ENCODE assay signal across 13 cellular contexts in genomic region chr20:33859751-33860150, GRCh38. TPM values are rescaled to one million over a fixed set of nuclear protein-coding genes. Genes with fewer than 3 reads are reported as not detected.
A peak's percentile ranks its signal among the peaks of the same experiment; 100 is the strongest.
DNase-seq lines count a peak whose midpoint lies in the region; ATAC-seq and TF ChIP-seq lines count a peak whose summit lies in the region.
"Had no signal": no experiment of that assay in that cellular context is flagged by ENCODE, and none has a peak within 500 bp of the region (broad histone marks: within the 10 kb centered on the region; RNA-seq: fewer than 3 reads in every experiment).

No MANE protein-coding gene starts in this region.

- DNase-seq in Calu3 (no peak), memory B cell (ENCODE audit: low spot score in 2 of 2) (no peak), NCI-H2196 treated with DMSO at 0.1 percent for 48 hours (lab: John Stamatoyannopoulos, UW; ENCODE audit: unreplicated experiment) (no peak), posterior vena cava (ENCODE audit: low spot score) (no peak)
- no peak for DNase-seq in activated CD4-positive, alpha-beta memory T cell treated with anti-CD3 and anti-CD28 coated beads, Interleukin-2, amount 10 ng/mL, durations not matched to agents 7 days and 5 days
- DNase-seq: activated CD8-positive, alpha-beta memory T cell treated with anti-CD3 and anti-CD28 coated beads, Interleukin-2, amount 50 U/mL, for 4 hours; effector CD8-positive, alpha-beta T cell; islet precursor cell; NCI-H146; Right ventricle myocardium superior had no signal

- no peaks in the 10 kb centered on the region for H4K20me1 ChIP-seq in BLaER1

- H3K4me3 Mint-ChIP-seq in Calu3 (ENCODE audit: low read depth, unreplicated experiment) (no peak overlapping the region), memory B cell (peak overlapping the region; percentile 67)
- peak overlapping the region; percentile 28 for H3K4me3 Mint-ChIP-seq in activated CD4-positive, alpha-beta memory T cell treated with anti-CD3 and anti-CD28 coated beads, Interleukin-2, amount 10 ng/mL, durations not matched to agents 7 days and 5 days

- peaks cover 29% of the 10 kb centered on the region for H3K36me3 ChIP-seq in BLaER1

- no peak overlapping the region for H3K4me3 ChIP-seq in BLaER1

- peaks cover 51% of the 10 kb centered on the region for H3K4me1 ChIP-seq in BLaER1

- POLR2A ChIA-PET in activated CD4-positive, alpha-beta memory T cell treated with anti-CD3 and anti-CD28 coated beads, Interleukin-2, amount 10 ng/mL, durations not matched to agents 7 days and 5 days (lab: Charles Lee): interaction anchor here (1.0 to 2.2 kb wide), 11 partner anchors 10 to 252 kb away, joined by 3 to 15 read pairs (median 6); partner anchors contain the start of genes CHMP4B, EIF2S2, PXMP4 and RALY

- peak overlapping the region; percentile 85 for H3K27ac ChIP-seq in BLaER1

- H3K27me3 Mint-ChIP-seq in Calu3 (ENCODE audit: unreplicated experiment) (no peaks in the 10 kb centered on the region), memory B cell (no peaks in the 10 kb centered on the region)
- no peaks in the 10 kb centered on the region for H3K27me3 Mint-ChIP-seq in activated CD4-positive, alpha-beta memory T cell treated with anti-CD3 and anti-CD28 coated beads, Interleukin-2, amount 10 ng/mL, durations not matched to agents 7 days and 5 days

- ATAC-seq in memory B cell (ENCODE audit: low read depth) (no peak), HG02763 (IDR thresholded peaks at IDR 0.05; ENCODE audit: unreplicated experiment) (no peak), HG03565 (IDR thresholded peaks at IDR 0.05; ENCODE audit: unreplicated experiment) (no peak)

- no peaks in the 10 kb centered on the region for H3K27me3 ChIP-seq in BLaER1

- TF ChIP-seq CTCF in Calu3 (IDR thresholded peaks at IDR 0.05; ENCODE audit: unreplicated experiment): no peak

- intact Hi-C loops in Calu3 (cut with micrococcal nuclease; ENCODE audit: unreplicated experiment): loop anchor here (5.0 to 10.0 kb wide), 2 partner anchors 165 to 268 kb away; no protein-coding TSS in a partner anchor
- intact Hi-C loops in posterior vena cava (cut with DNase I): loop anchor here (5.0 to 10.0 kb wide), 3 partner anchors 208 to 275 kb away; no protein-coding TSS in a partner anchor

- H3K9ac ChIP-seq in BLaER1: peak overlapping the region; percentile 42; the same call in 1 of the 2 replicates

- H3K27ac Mint-ChIP-seq in Calu3 (ENCODE audit: unreplicated experiment) (no peak overlapping the region), memory B cell (peak overlapping the region; percentile 89)
- H3K27ac Mint-ChIP-seq in activated CD4-positive, alpha-beta memory T cell treated with anti-CD3 and anti-CD28 coated beads, Interleukin-2, amount 10 ng/mL, durations not matched to agents 7 days and 5 days: peak overlapping the region; percentile 88

- peak overlapping the region; percentile 74 for H3K4me2 ChIP-seq in BLaER1

- no peaks in the 10 kb centered on the region for H3K9me3 ChIP-seq in BLaER1

- peaks cover 17% of the 10 kb centered on the region for H3K4me1 Mint-ChIP-seq in Calu3 (ENCODE audit: low read depth, unreplicated experiment)
- peaks cover 42% of the 10 kb centered on the region for H3K4me1 Mint-ChIP-seq in activated CD4-positive, alpha-beta memory T cell treated with anti-CD3 and anti-CD28 coated beads, Interleukin-2, amount 10 ng/mL, durations not matched to agents 7 days and 5 days
- H3K4me1 Mint-ChIP-seq in memory B cell: peaks cover 28% of the 10 kb centered on the region

- H3K9me3 Mint-ChIP-seq in Calu3 (ENCODE audit: low read depth, unreplicated experiment) (no peaks in the 10 kb centered on the region), memory B cell (no peaks in the 10 kb centered on the region)
- no peaks in the 10 kb centered on the region for H3K9me3 Mint-ChIP-seq in activated CD4-positive, alpha-beta memory T cell treated with anti-CD3 and anti-CD28 coated beads, Interleukin-2, amount 10 ng/mL, durations not matched to agents 7 days and 5 days

- H3K36me3 Mint-ChIP-seq in Calu3 (ENCODE audit: insufficient read depth, unreplicated experiment): peaks cover 53% of the 10 kb centered on the region
- peaks cover 38% of the 10 kb centered on the region for H3K36me3 Mint-ChIP-seq in activated CD4-positive, alpha-beta memory T cell treated with anti-CD3 and anti-CD28 coated beads, Interleukin-2, amount 10 ng/mL, durations not matched to agents 7 days and 5 days (ENCODE audit: low read depth)
- peaks cover 6% of the 10 kb centered on the region for H3K36me3 Mint-ChIP-seq in memory B cell

- CTCF ChIA-PET in Calu3 (lab: Charles Lee): interaction anchor here (0.7 to 1.6 kb wide), 2 partner anchors 70 to 582 kb away, joined by 3 read pairs; no protein-coding TSS in a partner anchor
- CTCF ChIA-PET in activated CD4-positive, alpha-beta memory T cell treated with anti-CD3 and anti-CD28 coated beads, Interleukin-2, amount 10 ng/mL, durations not matched to agents 7 days and 5 days (lab: Charles Lee): interaction anchor here (1.0 to 1.5 kb wide), 3 partner anchors 47 to 56 kb away, joined by 4 to 6 read pairs (median 6); partner anchors contain the start of gene CHMP4B

- BruUV-seq in Calu3 (replicated peaks; lab: Mats Ljungman, UMichigan): TSS peak; percentile 19

RNA-seq across cellular contexts. Expression of gene CHMP4B, which starts 48.6 kb away (rescaled TPM):
- total RNA-seq in Calu3 (2022): 234 and 245 TPM in 2 replicates
- 10 to 100 TPM; 86.7 to 86.9 TPM for total RNA-seq in activated CD4-positive, alpha-beta memory T cell treated with anti-CD3 and anti-CD28 coated beads, Interleukin-2, amount 10 ng/mL, durations not matched to agents 7 days and 5 days
- total RNA-seq in posterior vena cava: 100 to 1,000 TPM in 1 of 2 donors, 10 to 100 TPM in 1; 79.2 to 104 TPM
